In genomic region chr6:79672631-79673065, GRCh38 we compare ENCODE assay signal across 1 cellular context.
A peak's percentile ranks its signal among the peaks of the same experiment; 100 is the strongest.
TF ChIP-seq lines count a peak whose summit lies in the region.

No MANE protein-coding gene starts in this region.

TF ChIP-seq in HepG2, 621 proteins besides CTCF, POLR2A, EP300 and RAD21 (continued from another document and continues in another):
- TF ChIP-seq ZGPAT (CRISPR knock-in tag; IDR thresholded peaks at IDR 0.05) (no peak), ONECUT2 (CRISPR knock-in tag; IDR thresholded peaks at IDR 0.05) (no peak), YEATS4 (CRISPR knock-in tag; IDR thresholded peaks at IDR 0.05; ENCODE audit: borderline replicate concordance) (no peak), PRPF4 (IDR thresholded peaks at IDR 0.05; ENCODE audit: low read depth, low read length, poor library complexity, severe bottlenecking) (no peak), MTA3 (CRISPR knock-in tag; IDR thresholded peaks at IDR 0.05) (no peak), NFE2L1 (CRISPR knock-in tag; IDR thresholded peaks at IDR 0.05; ENCODE audit: borderline replicate concordance) (no peak), ZNF530 (CRISPR knock-in tag; IDR thresholded peaks at IDR 0.05; ENCODE audit: low read depth) (no peak), TEAD3 (CRISPR knock-in tag; optimal IDR thresholded peaks at IDR 0.05; ENCODE audit: borderline replicate concordance) (peak; percentile 34), ZMAT5 (CRISPR knock-in tag; IDR thresholded peaks at IDR 0.05; ENCODE audit: borderline replicate concordance, low read depth) (no peak), TAF15 (IDR thresholded peaks at IDR 0.05; ENCODE audit: low read depth, low read length, poor library complexity, severe bottlenecking) (no peak), ZNF282 (IDR thresholded peaks at IDR 0.05; ENCODE audit: partially characterized antibody) (no peak), HDAC2 (CRISPR knock-in tag; IDR thresholded peaks at IDR 0.05) (peak; percentile 58; the same call in 1 of the 2 replicates), PREB (CRISPR knock-in tag; IDR thresholded peaks at IDR 0.05) (no peak), ZNF773 (CRISPR knock-in tag; IDR thresholded peaks at IDR 0.05; ENCODE audit: borderline replicate concordance) (no peak), KDM5A (IDR thresholded peaks at IDR 0.05; ENCODE audit: borderline replicate concordance, low read length) (no peak), MIXL1 (CRISPR knock-in tag; IDR thresholded peaks at IDR 0.05) (peak; percentile 64; the same call in 1 of the 2 replicates), ZNF484 (CRISPR knock-in tag; IDR thresholded peaks at IDR 0.05; ENCODE audit: borderline replicate concordance, low read depth) (no peak), ZNF232 (CRISPR knock-in tag; IDR thresholded peaks at IDR 0.05; ENCODE audit: borderline replicate concordance) (no peak), ZNF441 (CRISPR knock-in tag; IDR thresholded peaks at IDR 0.05; ENCODE audit: borderline replicate concordance) (no peak), SIX1 (CRISPR knock-in tag; IDR thresholded peaks at IDR 0.05; ENCODE audit: borderline replicate concordance) (peak; percentile 82), ZNF577 (CRISPR knock-in tag; IDR thresholded peaks at IDR 0.05; ENCODE audit: borderline replicate concordance, low read depth) (no peak), RELA (CRISPR knock-in tag; IDR thresholded peaks at IDR 0.05) (no peak), FOXC1 (CRISPR knock-in tag; IDR thresholded peaks at IDR 0.05; ENCODE audit: borderline replicate concordance) (no peak), ZNF124 (CRISPR knock-in tag; IDR thresholded peaks at IDR 0.05) (0 out of 2 replicates have a peak, but pooled peaks have one; percentile 20), IRF9 (CRISPR knock-in tag; IDR thresholded peaks at IDR 0.05; ENCODE audit: borderline replicate concordance) (no peak), REL (CRISPR knock-in tag; conservative IDR thresholded peaks at IDR 0.05) (no peak), TFDP1 (CRISPR knock-in tag; IDR thresholded peaks at IDR 0.05; ENCODE audit: borderline replicate concordance) (no peak), FOSL1 (CRISPR knock-in tag; IDR thresholded peaks at IDR 0.05; ENCODE audit: borderline replicate concordance) (no peak), BRD4 (CRISPR knock-in tag; IDR thresholded peaks at IDR 0.05) (no peak), ERF (CRISPR knock-in tag; IDR thresholded peaks at IDR 0.05) (no peak), BATF2 (CRISPR knock-in tag; IDR thresholded peaks at IDR 0.05) (no peak), NR2F6 (IDR thresholded peaks at IDR 0.05) (no peak), NR2F6 (CRISPR knock-in tag; IDR thresholded peaks at IDR 0.05) (0 out of 2 replicates have a peak, but pooled peaks have one; percentile 15), ZBTB37 (CRISPR knock-in tag; IDR thresholded peaks at IDR 0.05) (no peak), DNMT3B (CRISPR knock-in tag; conservative IDR thresholded peaks at IDR 0.05) (no peak), CHD2 (IDR thresholded peaks at IDR 0.05; ENCODE audit: low read depth, low read length) (no peak), ZNF891 (CRISPR knock-in tag; IDR thresholded peaks at IDR 0.05) (no peak), ZNF280B (CRISPR knock-in tag; IDR thresholded peaks at IDR 0.05; ENCODE audit: borderline replicate concordance) (no peak), ZBTB7B (CRISPR knock-in tag; IDR thresholded peaks at IDR 0.05) (no peak), ZNF12 (CRISPR knock-in tag; IDR thresholded peaks at IDR 0.05) (no peak), ZNF550 (CRISPR knock-in tag; IDR thresholded peaks at IDR 0.05; ENCODE audit: borderline replicate concordance) (no peak), ZFX (CRISPR knock-in tag; IDR thresholded peaks at IDR 0.05; ENCODE audit: low read depth) (no peak), FOXA3 (CRISPR knock-in tag; IDR thresholded peaks at IDR 0.05) (peak; percentile 84), TBX3 (IDR thresholded peaks at IDR 0.05; ENCODE audit: borderline replicate concordance) (no peak), TGIF2 (CRISPR knock-in tag; IDR thresholded peaks at IDR 0.05) (no peak), NCOR1 (IDR thresholded peaks at IDR 0.05; ENCODE audit: borderline replicate concordance, low read length) (peak; percentile 28; the same call in 1 of the 2 replicates), ZNF574 (CRISPR knock-in tag; IDR thresholded peaks at IDR 0.05) (no peak), ZNF280D (CRISPR knock-in tag; IDR thresholded peaks at IDR 0.05) (no peak), ZNF333 (CRISPR knock-in tag; IDR thresholded peaks at IDR 0.05; ENCODE audit: borderline replicate concordance) (no peak), KAT7 (CRISPR knock-in tag; IDR thresholded peaks at IDR 0.05; ENCODE audit: borderline replicate concordance) (no peak), KLF9 (CRISPR knock-in tag; IDR thresholded peaks at IDR 0.05; ENCODE audit: low read depth) (no peak), SPEN (CRISPR knock-in tag; IDR thresholded peaks at IDR 0.05; ENCODE audit: low read depth) (no peak), ZNF558 (CRISPR knock-in tag; IDR thresholded peaks at IDR 0.05; ENCODE audit: borderline replicate concordance) (no peak), DNMT1 (CRISPR knock-in tag; IDR thresholded peaks at IDR 0.05) (no peak), AKAP8 (CRISPR knock-in tag; IDR thresholded peaks at IDR 0.05) (no peak), ZNF543 (CRISPR knock-in tag; IDR thresholded peaks at IDR 0.05) (no peak), THYN1 (CRISPR knock-in tag; IDR thresholded peaks at IDR 0.05; ENCODE audit: borderline replicate concordance, low read depth) (no peak), ARNT (IDR thresholded peaks at IDR 0.05) (no peak), ZNF432 (CRISPR knock-in tag; IDR thresholded peaks at IDR 0.05; ENCODE audit: borderline replicate concordance) (no peak), SIN3B (IDR thresholded peaks at IDR 0.05; ENCODE audit: low read length) (no peak), ZNF556 (CRISPR knock-in tag; IDR thresholded peaks at IDR 0.05; ENCODE audit: borderline replicate concordance) (no peak), ZNF431 (CRISPR knock-in tag; IDR thresholded peaks at IDR 0.05; ENCODE audit: borderline replicate concordance, low read depth) (no peak), ZFP36 (IDR thresholded peaks at IDR 0.05; ENCODE audit: borderline replicate concordance, low read depth, low read length, partially characterized antibody) (no peak), ARNT2 (CRISPR knock-in tag; IDR thresholded peaks at IDR 0.05; ENCODE audit: low read depth) (no peak)
